ENCODE assay signal across 7 cellular contexts in the genomic region with DNA sequence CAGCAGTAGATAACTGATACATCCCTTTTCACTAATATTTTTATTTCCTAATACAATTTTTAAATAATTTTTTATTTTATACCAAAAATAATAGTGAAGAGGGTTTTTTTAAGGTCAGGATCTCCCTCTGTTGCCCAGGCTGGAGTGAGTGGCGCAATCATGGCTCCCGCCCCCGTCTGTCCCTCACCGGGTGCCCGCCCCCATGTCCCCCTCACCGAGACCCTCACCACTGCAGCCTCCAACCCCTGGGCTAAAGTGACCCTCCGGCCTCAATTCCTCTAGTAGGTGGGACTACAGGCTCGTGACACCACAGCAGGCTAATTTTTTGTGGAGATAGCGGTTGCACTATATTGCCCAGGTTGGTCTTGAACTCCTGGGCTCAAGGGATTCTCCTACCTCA. TPM values are rescaled to one million over a fixed set of nuclear protein-coding genes. Genes with fewer than 3 reads are reported as not detected.
A peak's percentile ranks its signal among the peaks of the same experiment; 100 is the strongest.
DNase-seq lines count a peak whose midpoint lies in the region; ATAC-seq, FAIRE-seq and TF ChIP-seq lines count a peak whose summit lies in the region.

No MANE protein-coding gene starts in this region.

- peak overlapping the region; percentile 78 for H3K4me3 ChIP-seq in HUES6 (ENCODE audit: low read depth, low read length)
- H3K4me3 ChIP-seq in kidney (ENCODE audit: low read length in 2 of 2): peak overlapping the region; percentile 68 to 72

- no peaks in the 10 kb centered on the region for H3K36me3 ChIP-seq in HUES6 (ENCODE audit: control insufficient read depth, insufficient read depth, low read length)
- no peaks in the 10 kb centered on the region for H3K36me3 ChIP-seq in kidney (ENCODE audit: control insufficient read depth in 1 of 2, insufficient read depth in 2 of 2, low read length in 2 of 2)

- H3K27ac ChIP-seq in HUES6 (ENCODE audit: low read depth, low read length) (no peak overlapping the region), adipose tissue (ENCODE audit: low read depth, low read length) (peak overlapping the region; percentile 88), kidney (ENCODE audit: low read depth in 2 of 2, low read length in 2 of 2) (peak overlapping the region; percentile 98)

- no peak for ATAC-seq in stimulated activated naive CD8-positive, alpha-beta T cell treated with anti-CD3 and anti-CD28 coated beads, Interleukin-15, amount 100 ng/mL, for 72 hours

- no peak overlapping the region for H3K9ac ChIP-seq in HUES6 (ENCODE audit: low read length)
- peak overlapping the region; percentile 65 to 78 for H3K9ac ChIP-seq in kidney (ENCODE audit: low read length in 2 of 2)

- H3K4me1 Mint-ChIP-seq in stimulated activated naive CD8-positive, alpha-beta T cell treated with anti-CD3 and anti-CD28 coated beads, Interleukin-15, amount 100 ng/mL, for 72 hours: peaks cover 52% of the 10 kb centered on the region

- WGBS in adipose tissue, 3 donors: 44 to 50% (median 46%) methylated on average over 9 of the region's 9 CpGs

- no peaks in the 10 kb centered on the region for H3K9me3 Mint-ChIP-seq in stimulated activated naive CD8-positive, alpha-beta T cell treated with anti-CD3 and anti-CD28 coated beads, Interleukin-15, amount 100 ng/mL, for 72 hours

- no peaks in the 10 kb centered on the region for H3K27me3 Mint-ChIP-seq in stimulated activated naive CD8-positive, alpha-beta T cell treated with anti-CD3 and anti-CD28 coated beads, Interleukin-15, amount 100 ng/mL, for 72 hours

- H3K27ac Mint-ChIP-seq in stimulated activated naive CD8-positive, alpha-beta T cell treated with anti-CD3 and anti-CD28 coated beads, Interleukin-15, amount 100 ng/mL, for 72 hours: peak overlapping the region in 1 of 2 donors; percentile 89

- no peak for TF ChIP-seq CTCF in kidney (IDR thresholded peaks at IDR 0.05; ENCODE audit: borderline replicate concordance, extremely low read depth, insufficient read depth)

- no peak for FAIRE-seq in kidney (lab: Jason Lieb, UNC)
- no peak for FAIRE-seq in GM19239 (lab: Jason Lieb, UNC)

- peaks cover 30% of the 10 kb centered on the region for H3K4me1 ChIP-seq in HUES6 (ENCODE audit: control insufficient read depth, insufficient read depth, low read length)
- H3K4me1 ChIP-seq in kidney (ENCODE audit: control insufficient read depth in 1 of 2, insufficient read depth in 1 of 2, low read depth in 1 of 2, low read length in 2 of 2): peaks cover 3 to 5% of the 10 kb centered on the region in 2 donors

- DNase-seq in kidney (no peak), GM19239 (ENCODE audit: insufficient read length, low spot score) (no peak), OCI-M2 (lab: John Stamatoyannopoulos, UW; ENCODE audit: unreplicated experiment) (no peak), NCI-H510A treated with DMSO at 0.1 percent for 48 hours (lab: John Stamatoyannopoulos, UW) (no peak)
- no peak for DNase-seq in stimulated activated naive CD8-positive, alpha-beta T cell treated with anti-CD3 and anti-CD28 coated beads, Interleukin-15, amount 100 ng/mL, for 72 hours

- no peaks in the 10 kb centered on the region for H3K9me3 ChIP-seq in HUES6 (ENCODE audit: control insufficient read depth, insufficient read depth, low read depth, low read length)
- no peaks in the 10 kb centered on the region for H3K9me3 ChIP-seq in kidney (ENCODE audit: control insufficient read depth in 1 of 2, low read length in 2 of 2)

- H3K4me3 Mint-ChIP-seq in stimulated activated naive CD8-positive, alpha-beta T cell treated with anti-CD3 and anti-CD28 coated beads, Interleukin-15, amount 100 ng/mL, for 72 hours: peak overlapping the region; percentile 88 to 98

- intact Hi-C loops in kidney (cut with DNase I): loop anchor here (10.0 kb wide), 1 partner anchor 162 kb away; a partner anchor contains a TSS

- H3K27me3 ChIP-seq in HUES6 (ENCODE audit: control insufficient read depth, insufficient read depth, low read length): no peaks in the 10 kb centered on the region

RNA-seq across cellular contexts. Expression of a gene that starts 17.8 kb away (rescaled TPM):
- polyA plus RNA-seq in adipose tissue (10 to 100 TPM in 1 of 3 donors, 1 to 10 TPM in 2; 2.6 to 10.1 (median 4.3) TPM), kidney (ENCODE audit: insufficient read depth, low read depth, low replicate concordance) (5.8 TPM)
- 17.7 TPM for total RNA-seq in kidney

RNA-seq across cellular contexts. Expression of a gene that starts 32.5 kb away (rescaled TPM):
- polyA plus RNA-seq in adipose tissue: 10 to 100 TPM; 10.2 to 25.7 (median 19.3) TPM
- total RNA-seq in kidney: 22.2 TPM
- 12.7 TPM for polyA plus RNA-seq in kidney (ENCODE audit: insufficient read depth, low read depth, low replicate concordance)

RNA-seq across cellular contexts. Expression of a gene that starts 41.4 kb away (rescaled TPM):
- polyA plus RNA-seq in adipose tissue: 100 to 1,000 TPM; 276 to 718 (median 639) TPM
- total RNA-seq in kidney: 322 TPM
- 968 TPM for polyA plus RNA-seq in kidney (ENCODE audit: insufficient read depth, low read depth, low replicate concordance)

RNA-seq across cellular contexts. Expression of a gene that starts 48.8 kb away (rescaled TPM):
- polyA plus RNA-seq in adipose tissue (100 to 1,000 TPM in 1 of 3 donors, 10 to 100 TPM in 2; 49.5 to 118 (median 83.0) TPM), kidney (ENCODE audit: insufficient read depth, low read depth, low replicate concordance) (143 TPM)
- 57.7 TPM for total RNA-seq in kidney
